17 cellular contexts compared by ENCODE assay signal in the genomic region with DNA sequence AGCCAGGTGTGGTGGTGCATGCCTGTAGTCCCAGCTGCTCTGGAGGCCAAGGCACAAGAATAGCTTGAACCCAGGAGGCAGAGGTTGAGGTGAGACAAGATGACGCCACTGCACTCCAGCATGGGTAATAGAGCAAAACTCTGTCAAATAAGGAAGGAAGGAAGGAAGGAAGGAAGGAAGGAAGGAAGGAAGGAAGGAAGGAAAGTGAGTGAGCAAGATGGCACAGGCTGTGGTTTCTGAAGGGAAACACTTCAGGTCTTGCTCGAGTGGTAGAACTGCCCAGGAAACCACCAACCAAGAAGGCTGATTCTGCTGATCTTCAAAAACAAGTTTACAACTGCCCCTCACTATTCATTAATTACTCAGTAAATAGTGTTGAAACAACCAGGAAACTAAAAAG. TPM values are rescaled to one million over a fixed set of nuclear protein-coding genes. Genes with fewer than 3 reads are reported as not detected.
DNase-seq lines count a peak whose midpoint lies in the region; ATAC-seq, FAIRE-seq and TF ChIP-seq lines count a peak whose summit lies in the region.
"Had no signal": no experiment of that assay in that cellular context is flagged by ENCODE, and none has a peak within 500 bp of the region (broad histone marks: within the 10 kb centered on the region; RNA-seq: fewer than 3 reads in every experiment).

No MANE protein-coding gene starts in this region.

- POLR2A ChIA-PET in GM12878 (lab: Charles Lee), result no interaction called here

- CTCF ChIA-PET in GM12878 (lab: Yijun Ruan, JAX), result interaction anchor here (0.9 kb wide), 1 partner anchor 17 kb away, joined by 3 read pairs; no protein-coding TSS in a partner anchor

- peaks cover 11% of the 10 kb centered on the region for H3K4me1 ChIP-seq in GM12878 (ENCODE audit: control insufficient read depth, insufficient read depth, low read length)

- WGBS in GM12878 (ENCODE audit: insufficient coverage, insufficient replicate concordance, low lambda C conversion rate, missing lambda C conversion rate), result 8% methylated on average over 2 of the region's 2 CpGs

- FAIRE-seq in GM12878 (lab: Jason Lieb, UNC), result no peak
- FAIRE-seq: islet of Langerhans had no signal

- TF ChIP-seq CTCF in GM12878 (IDR thresholded peaks at IDR 0.05 in 2 of 3, conservative IDR thresholded peaks at IDR 0.05 in 1 of 3; ENCODE audit: control insufficient read depth in 2 of 3, extremely low read depth in 1 of 3, insufficient read depth in 1 of 3, low read depth in 3 of 3, low read length in 3 of 3), result no peak

- BruUV-seq in GM12878 (replicated peaks; lab: Mats Ljungman, UMichigan), result no TSS peak

- no peak for TF ChIP-seq EP300 in GM12878 (IDR thresholded peaks at IDR 0.05; ENCODE audit: borderline replicate concordance in 1 of 2, control insufficient read depth in 1 of 2, low read depth in 2 of 2, low read length in 2 of 2)

- RAD21 ChIA-PET in GM12878 (lab: Charles Lee; ENCODE audit: unreplicated experiment), result interaction anchor here (0.6 kb wide), 1 partner anchor 16 kb away, joined by 3 read pairs; no protein-coding TSS in a partner anchor

- H3K4me3 ChIP-seq in GM12878, result no peak overlapping the region
- H3K4me3 ChIP-seq: mucosa of descending colon had no signal

- H3K36me3 Mint-ChIP-seq in stimulated activated naive CD8-positive, alpha-beta T cell treated with anti-CD3 and anti-CD28 coated beads, Interleukin-15, Interleukin-2, amounts not matched to agents 100 ng/mL and 50 ng/mL, for 24 hours (ENCODE audit: low read depth), result peaks cover 65% of the 10 kb centered on the region

- intact Hi-C loops in GM12878 (cut with micrococcal nuclease; ENCODE audit: unreplicated experiment), result no loop called here

- no peak for TF ChIP-seq POLR2A in GM12878 (IDR thresholded peaks at IDR 0.05; ENCODE audit: low read depth, low read length)

- no peak overlapping the region for H3K4me2 ChIP-seq in GM12878 (ENCODE audit: control insufficient read depth, insufficient read depth)

- no peak for TF ChIP-seq RAD21 in GM12878 (IDR thresholded peaks at IDR 0.05; ENCODE audit: insufficient read depth, low read depth, low read length)

- no peaks in the 10 kb centered on the region for H4K20me1 ChIP-seq in GM12878 (ENCODE audit: control insufficient read depth, insufficient read depth)

- H3K27me3 Mint-ChIP-seq in stimulated activated naive CD8-positive, alpha-beta T cell treated with anti-CD3 and anti-CD28 coated beads, Interleukin-15, Interleukin-2, amounts not matched to agents 100 ng/mL and 50 ng/mL, for 24 hours, result no peaks in the 10 kb centered on the region
- H3K27me3 Mint-ChIP-seq: brain had no signal

- no peaks in the 10 kb centered on the region for H3K9me3 Mint-ChIP-seq in stimulated activated naive CD8-positive, alpha-beta T cell treated with anti-CD3 and anti-CD28 coated beads, Interleukin-15, Interleukin-2, amounts not matched to agents 100 ng/mL and 50 ng/mL, for 24 hours
- H3K9me3 Mint-ChIP-seq: activated T-helper 1 cell treated with anti-CD3 and anti-CD28 coated beads, Interleukin-12 subunit alpha, Interleukin-12 subunit beta, Interleukin-2, Interleukin-4 antibody, amounts not matched to agents 30 ng/mL and 10 ng/mL and 1 ng/mL, durations not matched to agents 14 hours and 24 hours and 36 hours had no signal

- no peak overlapping the region for H3K9ac ChIP-seq in GM12878 (ENCODE audit: control insufficient read depth, insufficient read depth, low read length)

- H3K9me3 ChIP-seq in GM12878 (replicated peaks; ENCODE audit: control insufficient read depth, insufficient read depth, low read length), result no peaks in the 10 kb centered on the region
- H3K9me3 ChIP-seq: mucosa of descending colon had no signal

- H3K27ac ChIP-seq in GM12878 (ENCODE audit: control insufficient read depth, insufficient read depth), result no peak overlapping the region

- no peak for ATAC-seq in stimulated activated naive CD8-positive, alpha-beta T cell treated with anti-CD3 and anti-CD28 coated beads, Interleukin-15, Interleukin-2, amounts not matched to agents 100 U/mL and 50 U/mL, for 24 hours
- ATAC-seq in GM12878 (peak; percentile 47), HG03045 (IDR thresholded peaks at IDR 0.05; ENCODE audit: unreplicated experiment) (no peak), HG02623 (IDR thresholded peaks at IDR 0.05; ENCODE audit: unreplicated experiment) (no peak)
- ATAC-seq: mucosa of descending colon had no signal

- H3K27me3 ChIP-seq in GM12878 (replicated peaks in 1 of 2; ENCODE audit: control insufficient read depth in 2 of 2, insufficient read depth in 2 of 2, low read length in 1 of 2), result no peaks in the 10 kb centered on the region

- H3K4me1 Mint-ChIP-seq in stimulated activated naive CD8-positive, alpha-beta T cell treated with anti-CD3 and anti-CD28 coated beads, Interleukin-15, Interleukin-2, amounts not matched to agents 100 ng/mL and 50 ng/mL, for 24 hours (ENCODE audit: low read depth), result peaks cover 36% of the 10 kb centered on the region

- H3K4me3 Mint-ChIP-seq in stimulated activated naive CD8-positive, alpha-beta T cell treated with anti-CD3 and anti-CD28 coated beads, Interleukin-15, Interleukin-2, amounts not matched to agents 100 ng/mL and 50 ng/mL, for 24 hours, result no peak overlapping the region
- H3K4me3 Mint-ChIP-seq: activated T-helper 1 cell treated with anti-CD3 and anti-CD28 coated beads, Interleukin-12 subunit alpha, Interleukin-12 subunit beta, Interleukin-2, Interleukin-4 antibody, amounts not matched to agents 30 ng/mL and 10 ng/mL and 1 ng/mL, durations not matched to agents 14 hours and 24 hours and 36 hours; brain had no signal

- SMC1A ChIA-PET in GM12878 (lab: Charles Lee; ENCODE audit: uncharacterized antibody, unreplicated experiment), result no interaction called here

- in situ Hi-C loops in GM12878 (cut with MboI), result no loop called here

- H3K36me3 ChIP-seq in GM12878 (ENCODE audit: control insufficient read depth in 2 of 2, insufficient read depth in 2 of 2, low read length in 1 of 2), result peaks cover 0 to 8% of the 10 kb centered on the region in 2 experiments; a peak in 2 of 4 replicates

- peak overlapping the region; percentile 65 for H3K27ac Mint-ChIP-seq in stimulated activated naive CD8-positive, alpha-beta T cell treated with anti-CD3 and anti-CD28 coated beads, Interleukin-15, Interleukin-2, amounts not matched to agents 100 ng/mL and 50 ng/mL, for 24 hours
- H3K27ac Mint-ChIP-seq: activated T-helper 1 cell treated with anti-CD3 and anti-CD28 coated beads, Interleukin-12 subunit alpha, Interleukin-12 subunit beta, Interleukin-2, Interleukin-4 antibody, amounts not matched to agents 30 ng/mL and 10 ng/mL and 1 ng/mL, durations not matched to agents 14 hours and 24 hours and 36 hours had no signal

- no peak for DNase-seq in stimulated activated naive CD8-positive, alpha-beta T cell treated with anti-CD3 and anti-CD28 coated beads, Interleukin-15, Interleukin-2, amounts not matched to agents 100 U/mL and 50 U/mL, for 24 hours
- DNase-seq in Kasumi-1 (lab: John Stamatoyannopoulos, UW) (peak; percentile 66 to 71), GM12878 (ENCODE audit: low read depth, low spot score) (no peak), NAMALWA (ENCODE audit: low spot score) (no peak)
- DNase-seq in activated effector memory CD4-positive, alpha-beta T cell treated with anti-CD3 and anti-CD28 coated beads, Interleukin-2, amount 50 U/mL, for 16 hours, result no peak
- DNase-seq: AML-193, foreskin fibroblast, H7, mucosa of descending colon, NCI-H2081 treated with DMSO at 0.1 percent for 48 hours, Right ventricle myocardium superior had no signal

- H3K79me2 ChIP-seq in GM12878 (ENCODE audit: control insufficient read depth, insufficient read depth, low read length), result peaks cover 31% of the 10 kb centered on the region

- H2AFZ ChIP-seq in GM12878 (ENCODE audit: control insufficient read depth, low read depth, low read length), result no peak overlapping the region

TF ChIP-seq in GM12878, 131 proteins besides CTCF, POLR2A, EP300 and RAD21 (continues in another document):
- no peak for TF ChIP-seq MTA3 (IDR thresholded peaks at IDR 0.05; ENCODE audit: borderline replicate concordance, low read length)
- TF ChIP-seq HDAC6 (IDR thresholded peaks at IDR 0.05; ENCODE audit: unreplicated experiment), result no peak
- no peak for TF ChIP-seq ZNF207 (IDR thresholded peaks at IDR 0.05; ENCODE audit: borderline replicate concordance)
- no peak for TF ChIP-seq POLR2AphosphoS2 (IDR thresholded peaks at IDR 0.05; ENCODE audit: low read depth, low read length)
- no peak for TF ChIP-seq GABPA (IDR thresholded peaks at IDR 0.05; ENCODE audit: low read depth)
- TF ChIP-seq NBN (IDR thresholded peaks at IDR 0.05), result no peak
- TF ChIP-seq RUNX3 (IDR thresholded peaks at IDR 0.05; ENCODE audit: low read length), result peak; percentile 52

RNA-seq across cellular contexts. Expression of gene EZH2, which starts 45.2 kb away (rescaled TPM):
- total RNA-seq in GM12878 (2013; cell fraction: nucleolus; rRNA removed), result 74.5 and 78.5 TPM in 2 replicates
- total RNA-seq in GM12878 (2014; rRNA removed), result 25.5 and 28.8 TPM in 2 replicates
- 29.5 and 31.6 TPM in 2 replicates for total RNA-seq in GM12878 (2014; rRNA removed; fragmentation: Illumina TruSeq; extraction: Trizol)
- total RNA-seq in GM12878 (2021), result 34.4 and 37.9 TPM in 2 replicates
- 25.2 TPM for polyA plus RNA-seq in GM12878 (2011; ENCODE audit: low read depth)
- polyA plus RNA-seq in GM12878 (2011; rRNA removed), result 69.6 and 85.0 TPM in 2 replicates
- polyA plus RNA-seq in GM12878 (2011; cell fraction: cytosol; rRNA removed), result 35.5 and 37.7 TPM in 2 replicates
- 144 and 148 TPM in 2 replicates for polyA plus RNA-seq in GM12878 (2011; cell fraction: nucleus; rRNA removed)
- 30.3 and 38.2 TPM in 2 replicates for polyA plus RNA-seq in GM12878 (2012)
- 51.0 and 60.9 TPM in 2 replicates for polyA plus RNA-seq in GM12878 (2014; fragmentation: Illumina TruSeq; extraction: Trizol)
- 10 to 100 TPM; 19.4 to 20.2 TPM for polyA plus RNA-seq in GM12878 (2014; fragmentation: Nextera tagmentation; extraction: Ambion mirVana)
- 39.1 and 43.7 TPM in 2 replicates for polyA plus RNA-seq in GM12878 (2014; rRNA removed)
- polyA plus RNA-seq in GM12878 (2016; fragmentation: Nextera tagmentation; extraction: Ambion mirVana), result 10 to 100 TPM; 48.3 to 49.4 TPM
- polyA minus RNA-seq in GM12878 (2011; rRNA and poly(A)+ RNA removed), result 34.8 and 35.1 TPM in 2 replicates
- polyA minus RNA-seq in GM12878 (2011; cell fraction: cytosol; rRNA and poly(A)+ RNA removed), result 13.8 and 17.4 TPM in 2 replicates
- 33.6 and 47.6 TPM in 2 replicates for polyA minus RNA-seq in GM12878 (2011; cell fraction: nucleus; rRNA and poly(A)+ RNA removed)

Comparison
In these comparisons a context has a peak if more than half of its experiments do, and no peak if none do; other contexts are left out.
1. DNase-seq: peak in Kasumi-1 (2 of 2); none in stimulated activated naive CD8-positive, alpha-beta T cell treated with anti-CD3 and anti-CD28 coated beads, Interleukin-15, Interleukin-2, amounts not matched to agents 100 U/mL and 50 U/mL, for 24 hours (single experiment), GM12878 (single experiment), NAMALWA (single experiment) and activated effector memory CD4-positive, alpha-beta T cell treated with anti-CD3 and anti-CD28 coated beads, Interleukin-2, amount 50 U/mL, for 16 hours (single experiment).